ENCODE assay signal across 8 cellular contexts in genomic region chr16:57590654-57591085, GRCh38. TPM values are rescaled to one million over a fixed set of nuclear protein-coding genes. Genes with fewer than 3 reads are reported as not detected.
DNase-seq lines count a peak whose midpoint lies in the region; ATAC-seq, FAIRE-seq and TF ChIP-seq lines count a peak whose summit lies in the region.

No MANE protein-coding gene starts in this region.

- POLR2A ChIA-PET in IMR-90 (lab: Charles Lee; ENCODE audit: unreplicated experiment), result no interaction called here
- POLR2A ChIA-PET in GM12878 (lab: Charles Lee), result interaction anchor here (0.8 to 2.3 kb wide), 7 partner anchors 11 to 57 kb away, joined by 3 to 8 read pairs (median 5); partner anchors contain the start of gene ADGRG5
- POLR2A ChIA-PET in naive thymus-derived CD8-positive, alpha-beta T cell (lab: Charles Lee), result no interaction called here

- peak overlapping the region; percentile 64 for H2BK20ac ChIP-seq in IMR-90 (ENCODE audit: low read depth, low read length)

- peak overlapping the region; percentile 16 to 85; a peak in 3 of 4 replicates for H4K8ac ChIP-seq in IMR-90 (ENCODE audit: low read depth in 2 of 2, low read length in 2 of 2)

- peak overlapping the region; percentile 65 for H3K4me2 ChIP-seq in IMR-90 (ENCODE audit: low read depth, low read length)
- no peak overlapping the region; the same call in 1 of the 2 replicates for H3K4me2 ChIP-seq in GM12878 (ENCODE audit: control insufficient read depth, insufficient read depth)

- H4K5ac ChIP-seq in IMR-90 (ENCODE audit: low read depth, low read length), result peak overlapping the region; percentile 55; the same call in 1 of the 2 replicates

- H2BK15ac ChIP-seq in IMR-90 (ENCODE audit: low read depth, low read length), result peak overlapping the region; percentile 45; the same call in 1 of the 3 replicates

- peak overlapping the region; percentile 47 for H3K4ac ChIP-seq in IMR-90 (ENCODE audit: low read depth, low read length)

- peak overlapping the region; percentile 83; the same call in 1 of the 2 replicates for H3K23ac ChIP-seq in IMR-90 (ENCODE audit: low read depth, low read length)

- H3K9me1 ChIP-seq in IMR-90 (ENCODE audit: insufficient read depth, low read length), result peaks cover 14% of the 10 kb centered on the region

- H2BK120ac ChIP-seq in IMR-90 (ENCODE audit: low read depth, low read length), result peak overlapping the region; percentile 79

- WGBS in IMR-90 (ENCODE audit: extremely low coverage in 2 of 2, insufficient read length in 1 of 2), 2 experiments, result 0% methylated on average over 1 of the region's 8 CpGs; no CpG with 5 or more reads in 1 of the 2 experiments
- WGBS in GM12878 (ENCODE audit: insufficient coverage, insufficient replicate concordance, low lambda C conversion rate, missing lambda C conversion rate), result 12% methylated on average over 8 of the region's 8 CpGs

- no peak for TF ChIP-seq RAD21 in IMR-90 (IDR thresholded peaks at IDR 0.05; ENCODE audit: low read length)
- TF ChIP-seq RAD21 in GM12878 (IDR thresholded peaks at IDR 0.05; ENCODE audit: insufficient read depth, low read depth, low read length), result no peak

- H3K4me3 Mint-ChIP-seq in naive thymus-derived CD8-positive, alpha-beta T cell, result peak overlapping the region in 1 of 10 donors; percentile 23

- H3K9me3 Mint-ChIP-seq in naive thymus-derived CD8-positive, alpha-beta T cell, result peaks cover 1 to 5% (median 3%) of the 10 kb centered on the region in 9 donors

- no peaks in the 10 kb centered on the region for H3K27me3 Mint-ChIP-seq in naive thymus-derived CD8-positive, alpha-beta T cell

- H3K79me2 ChIP-seq in GM12878 (ENCODE audit: control insufficient read depth, insufficient read depth, low read length), result no peaks in the 10 kb centered on the region

- H3K9me3 ChIP-seq in IMR-90 (ENCODE audit: control insufficient read depth, insufficient read depth, low read length) (0 out of 2 replicates have a peak, but pooled peaks cover 2% of the 10 kb centered on the region), GM12878 (replicated peaks; ENCODE audit: control insufficient read depth, insufficient read depth, low read length) (peaks cover 3% of the 10 kb centered on the region; the same call in 1 of the 3 replicates)

- dilution Hi-C loops in IMR-90 (cut with HindIII; ENCODE audit: low sequenced_read_pairs, unreplicated experiment), result no loop called here

- BruUV-seq in IMR-90 (replicated peaks; lab: Mats Ljungman, UMichigan) (no TSS peak), GM12878 (replicated peaks; lab: Mats Ljungman, UMichigan) (no TSS peak)

- no peak overlapping the region; the same call in 1 of the 2 replicates for H3K18ac ChIP-seq in IMR-90 (ENCODE audit: low read depth, low read length)

- no peaks in the 10 kb centered on the region for H3K79me1 ChIP-seq in IMR-90 (ENCODE audit: low read depth in 1 of 2, low read length in 2 of 2)

- in situ Hi-C loops in IMR-90 (cut with MboI; ENCODE audit: low sequenced_read_pairs) (no loop called here), GM12878 (cut with MboI) (no loop called here)

- SMC1A ChIA-PET in GM12878 (lab: Charles Lee; ENCODE audit: uncharacterized antibody, unreplicated experiment), result interaction anchor here (0.6 to 5.9 kb wide), 20 partner anchors 8 to 288 kb away, joined by 3 to 53 read pairs (median 4); partner anchors contain the start of genes ADGRG5, CCDC102A and KATNB1

- peaks cover 0 to 4% (median 3%) of the 10 kb centered on the region in 3 donors for H3K36me3 Mint-ChIP-seq in naive thymus-derived CD8-positive, alpha-beta T cell

- H3K9ac ChIP-seq in IMR-90 (ENCODE audit: low read depth, low read length) (no peak overlapping the region), GM12878 (ENCODE audit: control insufficient read depth, insufficient read depth, low read length) (no peak overlapping the region; the same call in 1 of the 2 replicates)

- peak overlapping the region; percentile 47; the same call in 1 of the 2 replicates for H3K14ac ChIP-seq in IMR-90 (replicated peaks; ENCODE audit: low read depth, low read length)

- ATAC-seq in IMR-90 (ENCODE audit: low read depth), result peak; percentile 84
- peak; percentile 18 for ATAC-seq in GM12878
- ATAC-seq in naive thymus-derived CD8-positive, alpha-beta T cell, result no peak
- ATAC-seq in HG03520 (IDR thresholded peaks at IDR 0.05; ENCODE audit: unreplicated experiment), result no peak
- ATAC-seq in GM21367 (IDR thresholded peaks at IDR 0.05; ENCODE audit: unreplicated experiment), result no peak

- TF ChIP-seq CTCF in IMR-90 (conservative IDR thresholded peaks at IDR 0.05; ENCODE audit: low read depth, low read length) (no peak), GM12878 (IDR thresholded peaks at IDR 0.05 in 2 of 3, conservative IDR thresholded peaks at IDR 0.05 in 1 of 3; ENCODE audit: control insufficient read depth in 2 of 3, extremely low read depth in 1 of 3, insufficient read depth in 1 of 3, low read depth in 3 of 3, low read length in 3 of 3) (no peak)

- no peak for TF ChIP-seq EP300 in GM12878 (IDR thresholded peaks at IDR 0.05; ENCODE audit: borderline replicate concordance in 1 of 2, control insufficient read depth in 1 of 2, low read depth in 2 of 2, low read length in 2 of 2)

- H3K4me1 ChIP-seq in IMR-90 (ENCODE audit: control insufficient read depth, insufficient read depth, low read length), result peaks cover 8% of the 10 kb centered on the region
- H3K4me1 ChIP-seq in GM12878 (ENCODE audit: control insufficient read depth, insufficient read depth, low read length), result peaks cover 23% of the 10 kb centered on the region

- H2AK9ac ChIP-seq in IMR-90 (replicated peaks; ENCODE audit: low read depth, low read length, poor library complexity), result peak overlapping the region; percentile 29

- no peak overlapping the region for H3K4me3 ChIP-seq in IMR-90 (ENCODE audit: insufficient read depth, low read depth, low read length)
- H3K4me3 ChIP-seq in GM12878, result no peak overlapping the region

- RAD21 ChIA-PET in GM12878 (lab: Charles Lee; ENCODE audit: unreplicated experiment), result interaction anchor here (0.8 to 6.4 kb wide), 12 partner anchors 11 to 172 kb away, joined by 3 to 75 read pairs (median 7); partner anchors contain the start of genes ADGRG5, CCDC102A and KATNB1

- peak overlapping the region; percentile 66 for H2BK5ac ChIP-seq in IMR-90 (ENCODE audit: low read depth, low read length, poor library complexity, severe bottlenecking)

- intact Hi-C loops in IMR-90 (cut with micrococcal nuclease), result loop anchor here (1.0 to 10.0 kb wide), 5 partner anchors 59 to 412 kb away; partner anchors contain the start of genes KATNB1, USB1 and ZNF319
- intact Hi-C loops in GM12878 (cut with micrococcal nuclease; ENCODE audit: unreplicated experiment), result loop anchor here (1.0 to 5.0 kb wide), 4 partner anchors 12 to 412 kb away; partner anchors contain the start of genes USB1 and ZNF319

- H2AFZ ChIP-seq in IMR-90 (replicated peaks; ENCODE audit: low read length, poor library complexity) (peak overlapping the region; percentile 93), GM12878 (ENCODE audit: control insufficient read depth, low read depth, low read length) (no peak overlapping the region)

- H3K27me3 ChIP-seq in IMR-90 (ENCODE audit: control insufficient read depth, insufficient read depth, low read length) (0 out of 2 replicates have a peak, but pooled peaks cover 3% of the 10 kb centered on the region), GM12878 (replicated peaks in 1 of 2; ENCODE audit: control insufficient read depth in 2 of 2, insufficient read depth in 2 of 2, low read length in 1 of 2) (no peaks in the 10 kb centered on the region)

- H4K91ac ChIP-seq in IMR-90 (ENCODE audit: insufficient read depth, low read depth, low read length), result peak overlapping the region; percentile 58; the same call in 1 of the 2 replicates

- H4K20me1 ChIP-seq in IMR-90 (ENCODE audit: insufficient read depth, low read length) (peaks cover 3% of the 10 kb centered on the region; the same call in 1 of the 2 replicates), GM12878 (ENCODE audit: control insufficient read depth, insufficient read depth) (no peaks in the 10 kb centered on the region)

- H3K27ac ChIP-seq in IMR-90 (ENCODE audit: insufficient read depth, low read length) (peak overlapping the region; percentile 2; the same call in 1 of the 2 replicates), GM12878 (ENCODE audit: control insufficient read depth, insufficient read depth) (no peak overlapping the region)

- no peak overlapping the region for H3K56ac ChIP-seq in IMR-90 (ENCODE audit: extremely low read depth, insufficient read depth, low read length)

- H2AK5ac ChIP-seq in IMR-90 (ENCODE audit: low read depth, low read length), result peak overlapping the region; percentile 12; the same call in 1 of the 2 replicates

- H3K36me3 ChIP-seq in IMR-90 (ENCODE audit: control insufficient read depth, insufficient read depth, low read length) (no peaks in the 10 kb centered on the region), GM12878 (ENCODE audit: control insufficient read depth in 2 of 2, insufficient read depth in 2 of 2, low read length in 1 of 2) (no peaks in the 10 kb centered on the region)

- H3K27ac Mint-ChIP-seq in naive thymus-derived CD8-positive, alpha-beta T cell, result peak overlapping the region in 8 of 10 donors; percentile 5 to 89 (median 52)

- H3K4me1 Mint-ChIP-seq in naive thymus-derived CD8-positive, alpha-beta T cell, result peaks cover 22 to 61% (median 45%) of the 10 kb centered on the region in 4 donors

- no peak for TF ChIP-seq POLR2A in IMR-90 (IDR thresholded peaks at IDR 0.05; ENCODE audit: low read depth, low read length)
- TF ChIP-seq POLR2A in GM12878 (IDR thresholded peaks at IDR 0.05; ENCODE audit: low read depth, low read length), result no peak

- CTCF ChIA-PET in IMR-90 (lab: Yijun Ruan, JAX) (interaction anchor here (0.5 to 2.4 kb wide), 18 partner anchors 9 to 492 kb away, joined by 3 to 16 read pairs (median 3); partner anchors contain the start of gene KATNB1), GM12878 (lab: Yijun Ruan, JAX) (interaction anchor here (0.6 to 14.8 kb wide), 26 partner anchors 8 to 416 kb away, joined by 3 to 197 read pairs (median 6); partner anchors contain the start of genes ADGRG5, CCDC102A and KATNB1)

- DNase-seq in Daoy (ENCODE audit: low read depth) (peak; percentile 70), IMR-90 (peak; percentile 80), GM12878 (ENCODE audit: low read depth, low spot score) (no peak), NOMO-1 (lab: John Stamatoyannopoulos, UW; ENCODE audit: unreplicated experiment in 2 of 2) (no peak), retina (no peak)
- DNase-seq in naive thymus-derived CD8-positive, alpha-beta T cell, result no peak

- no peak for FAIRE-seq in GM12878 (lab: Jason Lieb, UNC)

RNA-seq across cellular contexts. Expression of gene ADGRG1, which starts 37.8 kb away (rescaled TPM):
- total RNA-seq in Daoy (2014; rRNA removed; shearing (Covaris generic)), result 4.9 and 6.6 TPM in 2 replicates
- 0.83 and 0.90 TPM in 2 replicates for total RNA-seq in IMR-90 (2012; rRNA removed)
- polyA plus RNA-seq in IMR-90 (2012; rRNA removed), result 7.0 and 8.4 TPM in 2 replicates
- polyA plus RNA-seq in IMR-90 (2012; cell fraction: cytosol; rRNA removed), result 7.1 and 9.4 TPM in 2 replicates
- polyA plus RNA-seq in IMR-90 (2012; cell fraction: nucleus; rRNA removed; ENCODE audit: low replicate concordance), result 7.6 and 14.1 TPM in 2 replicates
- total RNA-seq in GM12878 (2013; cell fraction: nucleolus; rRNA removed), result 1.2 TPM in 1 of 2 replicates, not detected in the other
- 0.16 and 0.56 TPM in 2 replicates for total RNA-seq in GM12878 (2014; rRNA removed)
- total RNA-seq in GM12878 (2014; rRNA removed; fragmentation: Illumina TruSeq; extraction: Trizol), result 0.32 and 0.72 TPM in 2 replicates
- total RNA-seq in GM12878 (2021), result 1.8 and 2.0 TPM in 2 replicates
- 0.55 TPM for polyA plus RNA-seq in GM12878 (2011; ENCODE audit: low read depth)
- 0.07 and 0.17 TPM in 2 replicates for polyA plus RNA-seq in GM12878 (2011; rRNA removed)
- polyA plus RNA-seq in GM12878 (2011; cell fraction: cytosol; rRNA removed), result 0.15 TPM in 2 replicates
- polyA plus RNA-seq in GM12878 (2011; cell fraction: nucleus; rRNA removed), result 0.47 and 1.1 TPM in 2 replicates
- 1.6 TPM in 2 replicates for polyA plus RNA-seq in GM12878 (2012)
- polyA plus RNA-seq in GM12878 (2014; fragmentation: Illumina TruSeq; extraction: Trizol), result 0.54 and 1.7 TPM in 2 replicates
- polyA plus RNA-seq in GM12878 (2014; fragmentation: Nextera tagmentation; extraction: Ambion mirVana), result under 1 TPM; 0.16 to 0.23 TPM
- polyA plus RNA-seq in GM12878 (2014; rRNA removed), result 1.6 and 3.9 TPM in 2 replicates
- polyA plus RNA-seq in GM12878 (2016; fragmentation: Nextera tagmentation; extraction: Ambion mirVana), result 1 to 10 TPM in 1 of 2 experiments, under 1 TPM in 1; 0.79 to 1.8 TPM
- 0.44 and 0.72 TPM in 2 replicates for polyA minus RNA-seq in GM12878 (2011; rRNA and poly(A)+ RNA removed)
- polyA minus RNA-seq in GM12878 (2011; cell fraction: cytosol; rRNA and poly(A)+ RNA removed), result 0.83 TPM in 1 of 2 replicates, not detected in the other
- 0.10 TPM in 1 of 2 replicates, not detected in the other for polyA minus RNA-seq in GM12878 (2011; cell fraction: nucleus; rRNA and poly(A)+ RNA removed)
- total RNA-seq in naive thymus-derived CD8-positive, alpha-beta T cell, result under 1 TPM; 0.47 to 0.77 TPM
- 10 to 100 TPM in 1 of 3 donors, 1 to 10 TPM in 2; 1.3 to 56.5 (median 1.5) TPM for polyA plus RNA-seq in naive thymus-derived CD8-positive, alpha-beta T cell

RNA-seq across cellular contexts. Expression of gene ADGRG5, which starts 48.2 kb away (rescaled TPM):
- total RNA-seq in Daoy (2014; rRNA removed; shearing (Covaris generic)), result not detected in 2 replicates
- not detected in 2 replicates for total RNA-seq in IMR-90 (2012; rRNA removed)
- not detected in 2 replicates for polyA plus RNA-seq in IMR-90 (2012; rRNA removed)
- polyA plus RNA-seq in IMR-90 (2012; cell fraction: cytosol; rRNA removed), result 0.02 TPM in 1 of 2 replicates, not detected in the other
- polyA plus RNA-seq in IMR-90 (2012; cell fraction: nucleus; rRNA removed; ENCODE audit: low replicate concordance), result 0.04 TPM in 1 of 2 replicates, not detected in the other
- total RNA-seq in GM12878 (2013; cell fraction: nucleolus; rRNA removed), result 40.4 and 40.7 TPM in 2 replicates
- total RNA-seq in GM12878 (2014; rRNA removed), result 24.5 and 30.4 TPM in 2 replicates
- total RNA-seq in GM12878 (2014; rRNA removed; fragmentation: Illumina TruSeq; extraction: Trizol), result 6.5 and 7.7 TPM in 2 replicates
- total RNA-seq in GM12878 (2021), result 26.6 and 30.1 TPM in 2 replicates
- polyA plus RNA-seq in GM12878 (2011; ENCODE audit: low read depth), result 18.3 TPM
- polyA plus RNA-seq in GM12878 (2011; rRNA removed), result 1.3 and 5.6 TPM in 2 replicates
- 4.9 and 5.6 TPM in 2 replicates for polyA plus RNA-seq in GM12878 (2011; cell fraction: cytosol; rRNA removed)
- 17.9 and 18.9 TPM in 2 replicates for polyA plus RNA-seq in GM12878 (2011; cell fraction: nucleus; rRNA removed)
- 26.7 and 36.0 TPM in 2 replicates for polyA plus RNA-seq in GM12878 (2012)
- 8.4 and 19.2 TPM in 2 replicates for polyA plus RNA-seq in GM12878 (2014; fragmentation: Illumina TruSeq; extraction: Trizol)
- polyA plus RNA-seq in GM12878 (2014; fragmentation: Nextera tagmentation; extraction: Ambion mirVana), result 1 to 10 TPM; 1.7 to 2.7 TPM
- polyA plus RNA-seq in GM12878 (2014; rRNA removed), result 25.9 and 35.1 TPM in 2 replicates
- 10 to 100 TPM; 50.8 to 56.0 TPM for polyA plus RNA-seq in GM12878 (2016; fragmentation: Nextera tagmentation; extraction: Ambion mirVana)
- 5.4 and 6.9 TPM in 2 replicates for polyA minus RNA-seq in GM12878 (2011; rRNA and poly(A)+ RNA removed)
- polyA minus RNA-seq in GM12878 (2011; cell fraction: cytosol; rRNA and poly(A)+ RNA removed), result 2.2 and 2.3 TPM in 2 replicates
- polyA minus RNA-seq in GM12878 (2011; cell fraction: nucleus; rRNA and poly(A)+ RNA removed), result 5.6 and 8.6 TPM in 2 replicates
- total RNA-seq in naive thymus-derived CD8-positive, alpha-beta T cell, result 1 to 10 TPM in 1 of 2 experiments, under 1 TPM in 1; 0.60 to 1.1 TPM
- 10 to 100 TPM in 1 of 3 donors, 1 to 10 TPM in 2; 2.5 to 12.8 (median 4.4) TPM for polyA plus RNA-seq in naive thymus-derived CD8-positive, alpha-beta T cell

RNA-seq across cellular contexts. Expression of gene CCDC102A, which starts 54.3 kb away (rescaled TPM):
- 9.5 and 16.2 TPM in 2 replicates for total RNA-seq in Daoy (2014; rRNA removed; shearing (Covaris generic))
- 5.4 and 5.6 TPM in 2 replicates for total RNA-seq in IMR-90 (2012; rRNA removed)
- 8.5 and 11.4 TPM in 2 replicates for polyA plus RNA-seq in IMR-90 (2012; rRNA removed)
- 20.6 and 24.3 TPM in 2 replicates for polyA plus RNA-seq in IMR-90 (2012; cell fraction: cytosol; rRNA removed)
- polyA plus RNA-seq in IMR-90 (2012; cell fraction: nucleus; rRNA removed; ENCODE audit: low replicate concordance), result 9.6 and 18.3 TPM in 2 replicates
- 3.6 and 3.7 TPM in 2 replicates for total RNA-seq in GM12878 (2013; cell fraction: nucleolus; rRNA removed)
- 3.5 and 5.9 TPM in 2 replicates for total RNA-seq in GM12878 (2014; rRNA removed)
- 1.2 and 1.6 TPM in 2 replicates for total RNA-seq in GM12878 (2014; rRNA removed; fragmentation: Illumina TruSeq; extraction: Trizol)
- total RNA-seq in GM12878 (2021), result 5.1 and 5.6 TPM in 2 replicates
- 2.3 TPM for polyA plus RNA-seq in GM12878 (2011; ENCODE audit: low read depth)
- 2.2 and 5.1 TPM in 2 replicates for polyA plus RNA-seq in GM12878 (2011; rRNA removed)
- polyA plus RNA-seq in GM12878 (2011; cell fraction: cytosol; rRNA removed), result 8.5 and 10.0 TPM in 2 replicates
- polyA plus RNA-seq in GM12878 (2011; cell fraction: nucleus; rRNA removed), result 7.4 and 10.5 TPM in 2 replicates
- 4.2 and 5.2 TPM in 2 replicates for polyA plus RNA-seq in GM12878 (2012)
- polyA plus RNA-seq in GM12878 (2014; fragmentation: Illumina TruSeq; extraction: Trizol), result 0.59 and 0.76 TPM in 2 replicates
- under 1 TPM; 0.03 to 0.53 TPM for polyA plus RNA-seq in GM12878 (2014; fragmentation: Nextera tagmentation; extraction: Ambion mirVana)
- polyA plus RNA-seq in GM12878 (2014; rRNA removed), result 3.3 and 4.1 TPM in 2 replicates
- 1 to 10 TPM in 1 of 2 experiments, under 1 TPM in 1; 0.63 to 3.3 TPM for polyA plus RNA-seq in GM12878 (2016; fragmentation: Nextera tagmentation; extraction: Ambion mirVana)
- 1.6 and 4.7 TPM in 2 replicates for polyA minus RNA-seq in GM12878 (2011; rRNA and poly(A)+ RNA removed)
- 2.1 TPM in 2 replicates for polyA minus RNA-seq in GM12878 (2011; cell fraction: cytosol; rRNA and poly(A)+ RNA removed)
- 0.60 and 1.8 TPM in 2 replicates for polyA minus RNA-seq in GM12878 (2011; cell fraction: nucleus; rRNA and poly(A)+ RNA removed)
- 1 to 10 TPM; 7.0 to 9.7 TPM for total RNA-seq in naive thymus-derived CD8-positive, alpha-beta T cell
- 10 to 100 TPM in 1 of 3 donors, 1 to 10 TPM in 2; 7.8 to 17.0 (median 9.2) TPM for polyA plus RNA-seq in naive thymus-derived CD8-positive, alpha-beta T cell

Comparison
In these comparisons a context has a peak if more than half of its experiments do, and no peak if none do; other contexts are left out.
1. DNase-seq: peak in Daoy (single experiment) and IMR-90 (single experiment); none in GM12878 (single experiment), naive thymus-derived CD8-positive, alpha-beta T cell (0 of 10), NOMO-1 (0 of 2) and retina (single experiment).
2. ATAC-seq: peak in IMR-90 (single experiment) and GM12878 (single experiment); none in naive thymus-derived CD8-positive, alpha-beta T cell (0 of 2), HG03520 (single experiment) and GM21367 (single experiment).